16 cellular contexts compared by ENCODE assay signal in genomic region chr7:50211306-50212015, GRCh38.
DNase-seq lines count a peak whose midpoint lies in the region; ATAC-seq and TF ChIP-seq lines count a peak whose summit lies in the region.
"Had no signal": no experiment of that assay in that cellular context is flagged by ENCODE, and none has a peak within 500 bp of the region (broad histone marks: within the 10 kb centered on the region; RNA-seq: fewer than 3 reads in every experiment).

No MANE protein-coding gene starts in this region.

- H3K36me3 Mint-ChIP-seq in activated CD4-positive, alpha-beta T cell treated with anti-CD3 and anti-CD28 coated beads for 36 hours (ENCODE audit: low read depth) = peaks cover 6% of the 10 kb centered on the region
- H3K36me3 Mint-ChIP-seq in activated naive CD8-positive, alpha-beta T cell treated with anti-CD3 and anti-CD28 coated beads, Interleukin-2, amount 50 U/mL, for 24 hours (ENCODE audit: low read depth) = peaks cover 3% of the 10 kb centered on the region
- H3K36me3 Mint-ChIP-seq: type B pancreatic cell had no signal

- in situ Hi-C loops in brain microvascular endothelial cell (cut with HindIII; ENCODE audit: low pct_ligation_motif_present, low sequenced_read_pairs) = no loop called here

- ATAC-seq in activated CD4-positive, alpha-beta T cell treated with anti-CD3 and anti-CD28 coated beads for 36 hours = no peak
- ATAC-seq in activated naive CD8-positive, alpha-beta T cell treated with anti-CD3 and anti-CD28 coated beads, Interleukin-2, amount 50 U/mL, for 24 hours = no peak
- no peak for ATAC-seq in GM21447 (IDR thresholded peaks at IDR 0.05; ENCODE audit: unreplicated experiment)
- ATAC-seq: left lobe of liver had no signal

- no peaks in the 10 kb centered on the region for H3K9me3 Mint-ChIP-seq in activated CD4-positive, alpha-beta T cell treated with anti-CD3 and anti-CD28 coated beads for 36 hours (ENCODE audit: low read depth)
- no peaks in the 10 kb centered on the region for H3K9me3 Mint-ChIP-seq in activated naive CD8-positive, alpha-beta T cell treated with anti-CD3 and anti-CD28 coated beads, Interleukin-2, amount 50 U/mL, for 24 hours
- H3K9me3 Mint-ChIP-seq: type B pancreatic cell had no signal

- no peaks in the 10 kb centered on the region for H3K36me3 ChIP-seq in brain microvascular endothelial cell (replicated peaks)
- H3K36me3 ChIP-seq: Peyer's patch had no signal

- POLR2A ChIA-PET in activated CD4-positive, alpha-beta T cell treated with anti-CD3 and anti-CD28 coated beads for 36 hours (lab: Charles Lee) = interaction anchor here (0.7 to 1.2 kb wide), 4 partner anchors 18 to 156 kb away, joined by 3 to 4 read pairs (median 4); no protein-coding TSS in a partner anchor

- no peaks in the 10 kb centered on the region for H3K27me3 ChIP-seq in brain microvascular endothelial cell (replicated peaks)
- H3K27me3 ChIP-seq: Peyer's patch had no signal

- DNase-seq in activated CD4-positive, alpha-beta T cell treated with anti-CD3 and anti-CD28 coated beads for 36 hours = no peak
- no peak for DNase-seq in activated CD4-positive, alpha-beta T cell treated with anti-CD3 and anti-CD28 coated beads, Interleukin-2, amount 50 U/mL, for 1 hour
- peak; percentile 28 for DNase-seq in NCI-H69 (lab: John Stamatoyannopoulos, UW)
- DNase-seq in activated naive CD8-positive, alpha-beta T cell treated with anti-CD3 and anti-CD28 coated beads, Interleukin-2, amount 50 U/mL, for 24 hours = no peak
- DNase-seq in posterior vena cava (ENCODE audit: low spot score) = peak; percentile 67
- no peak for DNase-seq in nucleus accumbens (lab: John Stamatoyannopoulos, UW)
- no peak for DNase-seq in brain microvascular endothelial cell
- DNase-seq: foreskin melanocyte, IMR-90, Peyer's patch had no signal

- H3K27me3 Mint-ChIP-seq in activated CD4-positive, alpha-beta T cell treated with anti-CD3 and anti-CD28 coated beads for 36 hours = no peaks in the 10 kb centered on the region
- no peaks in the 10 kb centered on the region for H3K27me3 Mint-ChIP-seq in activated naive CD8-positive, alpha-beta T cell treated with anti-CD3 and anti-CD28 coated beads, Interleukin-2, amount 50 U/mL, for 24 hours

- CTCF ChIA-PET in activated CD4-positive, alpha-beta T cell treated with anti-CD3 and anti-CD28 coated beads for 36 hours (lab: Charles Lee) = interaction anchor here (0.9 to 1.4 kb wide), 4 partner anchors 19 to 101 kb away, joined by 3 to 4 read pairs (median 4); no protein-coding TSS in a partner anchor

- H3K27ac Mint-ChIP-seq in activated CD4-positive, alpha-beta T cell treated with anti-CD3 and anti-CD28 coated beads for 36 hours = peak overlapping the region; percentile 94
- H3K27ac Mint-ChIP-seq in activated naive CD8-positive, alpha-beta T cell treated with anti-CD3 and anti-CD28 coated beads, Interleukin-2, amount 50 U/mL, for 24 hours = peak overlapping the region; percentile 95
- H3K27ac Mint-ChIP-seq: type B pancreatic cell had no signal

- H3K4me3 Mint-ChIP-seq in activated CD4-positive, alpha-beta T cell treated with anti-CD3 and anti-CD28 coated beads for 36 hours = peak overlapping the region; percentile 22
- no peak overlapping the region for H3K4me3 Mint-ChIP-seq in activated naive CD8-positive, alpha-beta T cell treated with anti-CD3 and anti-CD28 coated beads, Interleukin-2, amount 50 U/mL, for 24 hours
- H3K4me3 Mint-ChIP-seq: type B pancreatic cell had no signal

- peaks cover 97% of the 10 kb centered on the region for H3K4me1 Mint-ChIP-seq in activated CD4-positive, alpha-beta T cell treated with anti-CD3 and anti-CD28 coated beads for 36 hours
- H3K4me1 Mint-ChIP-seq in activated naive CD8-positive, alpha-beta T cell treated with anti-CD3 and anti-CD28 coated beads, Interleukin-2, amount 50 U/mL, for 24 hours = peaks cover 96% of the 10 kb centered on the region

- H3K4me3 ChIP-seq in brain microvascular endothelial cell (ENCODE audit: low read depth, low read length) = no peak overlapping the region
- H3K4me3 ChIP-seq: Peyer's patch, skin epidermis had no signal

- H3K27ac ChIP-seq in brain microvascular endothelial cell = no peak overlapping the region
- H3K27ac ChIP-seq: parathyroid adenoma, Peyer's patch, VCaP had no signal

- intact Hi-C loops in activated CD4-positive, alpha-beta T cell treated with anti-CD3 and anti-CD28 coated beads for 36 hours (cut with DNase I, micrococcal nuclease) = loop anchor here in 1 of 2 experiments (2.0 kb wide), 1 partner anchor 15 kb away; no protein-coding TSS in a partner anchor
- intact Hi-C loops in posterior vena cava (cut with DNase I) = no loop called here

- no peak for TF ChIP-seq CTCF in brain microvascular endothelial cell (IDR thresholded peaks at IDR 0.05; ENCODE audit: low read depth, low read length, missing control alignments)

Comparison
In these comparisons a context has a peak if more than half of its experiments do, and no peak if none do; other contexts are left out.
1. DNase-seq: peak in NCI-H69 (single experiment) and posterior vena cava (single experiment); none in activated CD4-positive, alpha-beta T cell treated with anti-CD3 and anti-CD28 coated beads for 36 hours (single experiment), activated CD4-positive, alpha-beta T cell treated with anti-CD3 and anti-CD28 coated beads, Interleukin-2, amount 50 U/mL, for 1 hour (single experiment), activated naive CD8-positive, alpha-beta T cell treated with anti-CD3 and anti-CD28 coated beads, Interleukin-2, amount 50 U/mL, for 24 hours (single experiment), nucleus accumbens (0 of 56) and brain microvascular endothelial cell (single experiment).